7 cellular contexts compared by ENCODE assay signal in genomic region chr6:72580281-72580940, GRCh38. TPM values are rescaled to one million over a fixed set of nuclear protein-coding genes. Genes with fewer than 3 reads are reported as not detected.
DNase-seq lines count a peak whose midpoint lies in the region; TF ChIP-seq lines count a peak whose summit lies in the region.

No MANE protein-coding gene starts in this region.

- no peaks in the 10 kb centered on the region for H4K20me1 ChIP-seq in GM23248 (ENCODE audit: insufficient read depth)
- H4K20me1 ChIP-seq in MM.1S (ENCODE audit: insufficient read depth, low read length), result no peaks in the 10 kb centered on the region

- H3F3A ChIP-seq in GM23248 (ENCODE audit: insufficient read depth) (no peaks in the 10 kb centered on the region; the same call in 1 of the 2 replicates), MM.1S (ENCODE audit: insufficient read depth, low read length) (no peaks in the 10 kb centered on the region)

- TF ChIP-seq POLR2A in vagina (IDR thresholded peaks at IDR 0.05), result no peak

- in situ Hi-C loops in GM23248 (cut with MboI) (loop anchor here (10.0 to 25.0 kb wide), 2 partner anchors 166 to 318 kb away; no protein-coding TSS in a partner anchor), SK-MEL-5 (cut with HindIII; ENCODE audit: low pct_unique_long_range_greater_than_20kb, low sequenced_read_pairs) (no loop called here)

- intact Hi-C loops in vagina (cut with DNase I), result no loop called here

- no peaks in the 10 kb centered on the region for H3K79me2 ChIP-seq in GM23248 (ENCODE audit: insufficient read depth)
- H3K79me2 ChIP-seq in MM.1S (ENCODE audit: low read length), result no peaks in the 10 kb centered on the region

- H3K4me1 ChIP-seq in GM23248 (ENCODE audit: insufficient read depth), result peaks cover 20% of the 10 kb centered on the region
- H3K4me1 ChIP-seq in MM.1S (ENCODE audit: low read length), result no peaks in the 10 kb centered on the region
- no peaks in the 10 kb centered on the region for H3K4me1 ChIP-seq in vagina

- H3K9me3 ChIP-seq in GM23248 (ENCODE audit: low read depth), result no peaks in the 10 kb centered on the region
- no peaks in the 10 kb centered on the region for H3K9me3 ChIP-seq in MM.1S (replicated peaks; ENCODE audit: insufficient read depth, low read length)
- no peaks in the 10 kb centered on the region for H3K9me3 ChIP-seq in vagina

- no peaks in the 10 kb centered on the region for H3K36me3 ChIP-seq in GM23248 (ENCODE audit: low read depth)
- no peaks in the 10 kb centered on the region for H3K36me3 ChIP-seq in MM.1S (replicated peaks; ENCODE audit: insufficient read depth, low read length)
- no peaks in the 10 kb centered on the region for H3K36me3 ChIP-seq in vagina

- no peaks in the 10 kb centered on the region for H3K27me3 ChIP-seq in GM23248 (replicated peaks; ENCODE audit: insufficient read depth)
- no peaks in the 10 kb centered on the region for H3K27me3 ChIP-seq in MM.1S (replicated peaks; ENCODE audit: insufficient read depth, low read length)
- no peaks in the 10 kb centered on the region for H3K27me3 ChIP-seq in vagina

- H3K4me2 ChIP-seq in GM23248 (ENCODE audit: unreplicated experiment) (peak overlapping the region; percentile 23), MM.1S (ENCODE audit: low read depth, low read length) (no peak overlapping the region)

- TF ChIP-seq CTCF in MM.1S (IDR thresholded peaks at IDR 0.05; ENCODE audit: low read length) (peak; percentile 40), foreskin fibroblast (IDR thresholded peaks at IDR 0.05; ENCODE audit: low read depth, low read length) (peak; percentile 83), vagina (IDR thresholded peaks at IDR 0.05) (no peak)

- WGBS in GM23248 (ENCODE audit: low coverage in 1 of 2, low lambda C conversion rate in 2 of 2, missing lambda C conversion rate in 2 of 2), 2 experiments, result 19 to 23% methylated on average over 6 of the region's 6 CpGs

- H3K4me3 ChIP-seq in GM23248, result peak overlapping the region; percentile 6; the same call in 1 of the 2 replicates
- no peak overlapping the region for H3K4me3 ChIP-seq in MM.1S (ENCODE audit: low read length)
- no peak overlapping the region for H3K4me3 ChIP-seq in foreskin fibroblast (ENCODE audit: low read depth in 1 of 2, low read length in 2 of 2)
- H3K4me3 ChIP-seq in vagina, result no peak overlapping the region

- H3K9me2 ChIP-seq in GM23248 (ENCODE audit: insufficient read depth) (no peaks in the 10 kb centered on the region), MM.1S (replicated peaks; ENCODE audit: insufficient read depth, low read length) (no peaks in the 10 kb centered on the region)

- H3K27ac ChIP-seq in GM23248, result 0 out of 2 replicates have a peak overlapping the region, but pooled peaks have one; percentile 2
- H3K27ac ChIP-seq in MM.1S (ENCODE audit: low read length), result no peak overlapping the region
- H3K27ac ChIP-seq in vagina, result no peak overlapping the region

- H2AFZ ChIP-seq in GM23248, result 0 out of 2 replicates have a peak overlapping the region, but pooled peaks have one; percentile 18
- no peak overlapping the region for H2AFZ ChIP-seq in MM.1S (ENCODE audit: low read length)

- H3K9ac ChIP-seq in GM23248 (no peak overlapping the region), MM.1S (ENCODE audit: low read length) (no peak overlapping the region)

- DNase-seq in GM03348 (ENCODE audit: low spot score) (peak; percentile 79), GM23248 (peak; percentile 90), MM.1S (peak; percentile 44), SK-MEL-5 (ENCODE audit: low read depth, low spot score) (peak; percentile 76), foreskin fibroblast (peak; percentile 73 to 89), vagina (ENCODE audit: extremely low spot score in 2 of 2) (no peak), cerebellar nuclear complex (lab: John Stamatoyannopoulos, UW) (no peak)

RNA-seq across cellular contexts. Expression of gene KCNQ5, which starts 41.5 kb away (rescaled TPM):
- 10.8 and 15.8 TPM in 2 replicates for total RNA-seq in GM23248 (2014; rRNA removed; shearing (Covaris generic))
- polyA plus RNA-seq in GM23248 (2016; fragmentation: Nextera tagmentation; extraction: Ambion mirVana), result 4.9 and 5.7 TPM in 2 replicates
- 13.9 and 24.1 TPM in 2 replicates for total RNA-seq in SK-MEL-5 (2014; rRNA removed; shearing (Covaris generic))
- 21.7 and 38.0 TPM in 2 replicates for polyA plus RNA-seq in SK-MEL-5 (2015; cell fraction: cytosol; rRNA removed)
- polyA plus RNA-seq in SK-MEL-5 (2015; cell fraction: nucleus; rRNA removed), result 13.5 and 16.7 TPM in 2 replicates
- 3.9 TPM for total RNA-seq in vagina

Comparison
In these comparisons a context has a peak if more than half of its experiments do, and no peak if none do; other contexts are left out.
1. DNase-seq: peak in GM03348 (single experiment), GM23248 (single experiment), MM.1S (single experiment), SK-MEL-5 (single experiment) and foreskin fibroblast (2 of 2); none in vagina (0 of 2) and cerebellar nuclear complex (0 of 2).
2. CTCF ChIP-seq: peak in MM.1S (single experiment) and foreskin fibroblast (single experiment); none in vagina (0 of 3).